In the genomic region with DNA sequence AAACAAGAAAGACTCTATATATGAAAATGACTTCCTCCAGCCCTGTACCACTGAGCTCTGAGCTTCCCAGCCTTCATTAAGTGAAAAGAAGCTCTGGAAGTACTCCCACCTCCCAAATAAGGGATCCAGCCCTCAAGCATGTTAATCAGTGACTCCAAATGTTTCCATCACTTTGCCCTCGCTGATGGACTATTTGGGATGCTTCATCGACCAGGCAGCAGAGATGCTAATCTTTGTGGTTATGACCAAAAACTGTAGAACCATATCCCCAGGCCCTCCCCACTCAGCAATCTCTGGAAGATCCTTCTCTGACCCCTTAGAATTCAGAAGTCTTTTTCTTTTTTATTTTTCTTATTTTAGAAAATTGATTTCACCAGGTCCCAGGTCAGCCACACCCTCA, we compare ENCODE assay signal across 1 cellular context.
TF ChIP-seq lines count a peak whose summit lies in the region.

No MANE protein-coding gene starts in this region.

TF ChIP-seq in SK-N-SH, 30 proteins besides CTCF, POLR2A, EP300 and RAD21 (continued from another document):
- TF ChIP-seq, protein P1, sequence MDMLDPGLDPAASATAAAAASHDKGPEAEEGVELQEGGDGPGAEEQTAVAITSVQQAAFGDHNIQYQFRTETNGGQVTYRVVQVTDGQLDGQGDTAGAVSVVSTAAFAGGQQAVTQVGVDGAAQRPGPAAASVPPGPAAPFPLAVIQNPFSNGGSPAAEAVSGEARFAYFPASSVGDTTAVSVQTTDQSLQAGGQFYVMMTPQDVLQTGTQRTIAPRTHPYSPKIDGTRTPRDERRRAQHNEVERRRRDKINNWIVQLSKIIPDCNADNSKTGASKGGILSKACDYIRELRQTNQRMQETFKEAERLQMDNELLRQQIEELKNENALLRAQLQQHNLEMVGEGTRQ (IDR thresholded peaks at IDR 0.05; ENCODE audit: borderline replicate concordance, low read depth, low read length) = no peak
- TF ChIP-seq, protein P2, sequence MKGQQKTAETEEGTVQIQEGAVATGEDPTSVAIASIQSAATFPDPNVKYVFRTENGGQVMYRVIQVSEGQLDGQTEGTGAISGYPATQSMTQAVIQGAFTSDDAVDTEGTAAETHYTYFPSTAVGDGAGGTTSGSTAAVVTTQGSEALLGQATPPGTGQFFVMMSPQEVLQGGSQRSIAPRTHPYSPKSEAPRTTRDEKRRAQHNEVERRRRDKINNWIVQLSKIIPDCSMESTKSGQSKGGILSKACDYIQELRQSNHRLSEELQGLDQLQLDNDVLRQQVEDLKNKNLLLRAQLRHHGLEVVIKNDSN (IDR thresholded peaks at IDR 0.05; ENCODE audit: borderline replicate concordance, low read depth) = no peak
- TF ChIP-seq MXI1 (IDR thresholded peaks at IDR 0.05; ENCODE audit: low read depth, low read length) (no peak), FOXM1 (IDR thresholded peaks at IDR 0.05; ENCODE audit: low read depth) (no peak), EZH2phosphoT487 (IDR thresholded peaks at IDR 0.05; ENCODE audit: borderline replicate concordance, low read depth) (no peak), RCOR1 (IDR thresholded peaks at IDR 0.05; ENCODE audit: low read length) (no peak), YY1 (IDR thresholded peaks at IDR 0.05; ENCODE audit: low read depth) (no peak), MEF2A (IDR thresholded peaks at IDR 0.05; ENCODE audit: borderline replicate concordance, low read depth) (no peak), RFX5 (IDR thresholded peaks at IDR 0.05; ENCODE audit: low read length) (no peak), TCF12 (IDR thresholded peaks at IDR 0.05) (no peak)
- TF ChIP-seq, protein P3, sequence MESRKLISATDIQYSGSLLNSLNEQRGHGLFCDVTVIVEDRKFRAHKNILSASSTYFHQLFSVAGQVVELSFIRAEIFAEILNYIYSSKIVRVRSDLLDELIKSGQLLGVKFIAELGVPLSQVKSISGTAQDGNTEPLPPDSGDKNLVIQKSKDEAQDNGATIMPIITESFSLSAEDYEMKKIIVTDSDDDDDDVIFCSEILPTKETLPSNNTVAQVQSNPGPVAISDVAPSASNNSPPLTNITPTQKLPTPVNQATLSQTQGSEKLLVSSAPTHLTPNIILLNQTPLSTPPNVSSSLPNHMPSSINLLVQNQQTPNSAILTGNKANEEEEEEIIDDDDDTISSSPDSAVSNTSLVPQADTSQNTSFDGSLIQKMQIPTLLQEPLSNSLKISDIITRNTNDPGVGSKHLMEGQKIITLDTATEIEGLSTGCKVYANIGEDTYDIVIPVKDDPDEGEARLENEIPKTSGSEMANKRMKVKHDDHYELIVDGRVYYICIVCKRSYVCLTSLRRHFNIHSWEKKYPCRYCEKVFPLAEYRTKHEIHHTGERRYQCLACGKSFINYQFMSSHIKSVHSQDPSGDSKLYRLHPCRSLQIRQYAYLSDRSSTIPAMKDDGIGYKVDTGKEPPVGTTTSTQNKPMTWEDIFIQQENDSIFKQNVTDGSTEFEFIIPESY (IDR thresholded peaks at IDR 0.05; ENCODE audit: borderline replicate concordance, low read depth) = no peak
